ENCODE assay signal across 9 cellular contexts in genomic region chr12:132327351-132328171, GRCh38. TPM values are rescaled to one million over a fixed set of nuclear protein-coding genes. Genes with fewer than 3 reads are reported as not detected.
DNase-seq lines count a peak whose midpoint lies in the region; ATAC-seq and FAIRE-seq lines count a peak whose summit lies in the region.
"Had no signal": no experiment of that assay in that cellular context is flagged by ENCODE, and none has a peak within 500 bp of the region (broad histone marks: within the 10 kb centered on the region; RNA-seq: fewer than 3 reads in every experiment).

No MANE protein-coding gene starts in this region.

- DNase-seq in activated CD4-positive, alpha-beta T cell treated with anti-CD3 and anti-CD28 coated beads for 36 hours: peak; percentile 89
- DNase-seq in activated CD4-positive, alpha-beta T cell treated with anti-CD3 and anti-CD28 coated beads, Interleukin-2, amount 50 U/mL, for 1 hour: no peak
- peak; percentile 62 for DNase-seq in activated T-cell treated with anti-CD3 and anti-CD28 coated beads for 48 hours (ENCODE audit: low read depth)
- DNase-seq in frontal cortex (ENCODE audit: low spot score in 2 of 2): peak; percentile 53 to 58
- DNase-seq in germinal center (ENCODE audit: low spot score): no peak

- H3K9me3 Mint-ChIP-seq in activated CD4-positive, alpha-beta T cell treated with anti-CD3 and anti-CD28 coated beads for 36 hours (ENCODE audit: low read depth): peaks cover 3% of the 10 kb centered on the region

- peaks cover 38% of the 10 kb centered on the region for H3K27me3 ChIP-seq in skeletal muscle satellite cell (ENCODE audit: control insufficient read depth, insufficient read depth, low read length)

- H3K36me3 Mint-ChIP-seq in activated CD4-positive, alpha-beta T cell treated with anti-CD3 and anti-CD28 coated beads for 36 hours (ENCODE audit: low read depth): no peaks in the 10 kb centered on the region

- peak overlapping the region; percentile 79 for H3K27ac Mint-ChIP-seq in activated CD4-positive, alpha-beta T cell treated with anti-CD3 and anti-CD28 coated beads for 36 hours

- POLR2A ChIA-PET in activated CD4-positive, alpha-beta T cell treated with anti-CD3 and anti-CD28 coated beads for 36 hours (lab: Charles Lee): interaction anchor here (1.2 kb wide), 1 partner anchor 52 kb away, joined by 3 read pairs; no protein-coding TSS in a partner anchor

- H3K9ac ChIP-seq in skeletal muscle satellite cell (ENCODE audit: low read depth, low read length): no peak overlapping the region

- FAIRE-seq in frontal cortex (lab: Jason Lieb, UNC): no peak
- FAIRE-seq: G401.6 had no signal

- peak overlapping the region; percentile 14 for H3K4me3 ChIP-seq in skeletal muscle satellite cell (ENCODE audit: low read length)

- H3K4me3 Mint-ChIP-seq in activated CD4-positive, alpha-beta T cell treated with anti-CD3 and anti-CD28 coated beads for 36 hours: peak overlapping the region; percentile 54

- peak; percentile 86 for ATAC-seq in activated CD4-positive, alpha-beta T cell treated with anti-CD3 and anti-CD28 coated beads for 36 hours
- ATAC-seq in GM19324 (IDR thresholded peaks at IDR 0.05; ENCODE audit: low FRiP score, unreplicated experiment) (no peak), GM21737 (IDR thresholded peaks at IDR 0.05; ENCODE audit: unreplicated experiment) (no peak)

- peaks cover 19% of the 10 kb centered on the region for H3K4me1 ChIP-seq in skeletal muscle satellite cell (ENCODE audit: control insufficient read depth, insufficient read depth, low read length)

- intact Hi-C loops in activated CD4-positive, alpha-beta T cell treated with anti-CD3 and anti-CD28 coated beads for 36 hours (cut with DNase I, micrococcal nuclease): loop anchor here in 1 of 2 experiments (5.0 kb wide), 1 partner anchor 175 kb away; no protein-coding TSS in a partner anchor

- H3K36me3 ChIP-seq in skeletal muscle satellite cell (ENCODE audit: insufficient read depth, low read length): no peaks in the 10 kb centered on the region

- H3K27me3 Mint-ChIP-seq in activated CD4-positive, alpha-beta T cell treated with anti-CD3 and anti-CD28 coated beads for 36 hours: peaks cover 39% of the 10 kb centered on the region

- CTCF ChIA-PET in activated CD4-positive, alpha-beta T cell treated with anti-CD3 and anti-CD28 coated beads for 36 hours (lab: Charles Lee): interaction anchor here (0.5 to 1.6 kb wide), 6 partner anchors 43 to 311 kb away, joined by 3 to 4 read pairs (median 4); no protein-coding TSS in a partner anchor

- peak overlapping the region; percentile 62 for H3K4me2 ChIP-seq in skeletal muscle satellite cell (ENCODE audit: low read length)

- H3K9me3 ChIP-seq in skeletal muscle satellite cell (replicated peaks; ENCODE audit: low read length): no peaks in the 10 kb centered on the region

- H3K4me1 Mint-ChIP-seq in activated CD4-positive, alpha-beta T cell treated with anti-CD3 and anti-CD28 coated beads for 36 hours: peaks cover 35% of the 10 kb centered on the region

RNA-seq across cellular contexts. Expression of gene GALNT9, which starts 1.8 kb away (rescaled TPM):
- total RNA-seq in activated CD4-positive, alpha-beta T cell treated with anti-CD3 and anti-CD28 coated beads for 36 hours: under 1 TPM in 1 of 2 experiments, not detected in 1; 0.30 TPM
- 4.9 TPM for total RNA-seq in frontal cortex
- under 0.01 and 0.25 TPM in 2 replicates for total RNA-seq in skeletal muscle satellite cell (2012; rRNA removed)

Comparison
In these comparisons a context has a peak if more than half of its experiments do, and no peak if none do; other contexts are left out.
1. DNase-seq: peak in activated CD4-positive, alpha-beta T cell treated with anti-CD3 and anti-CD28 coated beads for 36 hours (single experiment), activated T-cell treated with anti-CD3 and anti-CD28 coated beads for 48 hours (single experiment) and frontal cortex (2 of 2); none in activated CD4-positive, alpha-beta T cell treated with anti-CD3 and anti-CD28 coated beads, Interleukin-2, amount 50 U/mL, for 1 hour (single experiment) and germinal center (single experiment).